ENCODE assay signal across 8 cellular contexts in genomic region chr10:71766717-71767419, GRCh38. TPM values are rescaled to one million over a fixed set of nuclear protein-coding genes. Genes with fewer than 3 reads are reported as not detected.
DNase-seq lines count a peak whose midpoint lies in the region; ATAC-seq and TF ChIP-seq lines count a peak whose summit lies in the region.

No MANE protein-coding gene starts in this region.

- peaks cover 98 to 100% (median 99%) of the 10 kb centered on the region in 4 donors for H3K4me1 ChIP-seq in esophagus muscularis mucosa
- H3K4me1 ChIP-seq in neutrophil (ENCODE audit: control insufficient read depth in 1 of 2, insufficient read depth in 1 of 2, low read depth in 1 of 2, low read length in 1 of 2) = peaks cover 87 to 100% of the 10 kb centered on the region in 2 experiments

- peak; percentile 61 for TF ChIP-seq EP300 in esophagus muscularis mucosa (IDR thresholded peaks at IDR 0.05)

- no peaks in the 10 kb centered on the region for H3K9me3 ChIP-seq in esophagus muscularis mucosa
- no peaks in the 10 kb centered on the region for H3K9me3 ChIP-seq in neutrophil

- peaks cover 33% of the 10 kb centered on the region for H3K36me3 Mint-ChIP-seq in T-helper 1 cell treated with Interleukin-12 subunit alpha and Interleukin-12 subunit beta and Interleukin-4 antibody, amounts not matched to agents 30 μg/mL and 1 μg/mL, for 36 hours (ENCODE audit: low read depth)

- H3K36me3 ChIP-seq in esophagus muscularis mucosa = peaks cover 0 to 26% (median 10%) of the 10 kb centered on the region in 4 donors
- peaks cover 99% of the 10 kb centered on the region for H3K36me3 ChIP-seq in neutrophil

- H3K27me3 ChIP-seq in esophagus muscularis mucosa = no peaks in the 10 kb centered on the region
- H3K27me3 ChIP-seq in neutrophil = no peaks in the 10 kb centered on the region

- H3K4me3 ChIP-seq in esophagus muscularis mucosa (peak overlapping the region in 1 of 4 donors; percentile 5), neutrophil (ENCODE audit: low read depth in 1 of 2, low read length in 1 of 2) (peak overlapping the region; percentile 99 to 100)

- H3K4me1 Mint-ChIP-seq in T-helper 1 cell treated with Interleukin-12 subunit alpha and Interleukin-12 subunit beta and Interleukin-4 antibody, amounts not matched to agents 30 μg/mL and 1 μg/mL, for 36 hours (ENCODE audit: low read depth) = peaks cover 69% of the 10 kb centered on the region

- no peak for TF ChIP-seq POLR2A in esophagus muscularis mucosa (IDR thresholded peaks at IDR 0.05; ENCODE audit: low read depth)

- TF ChIP-seq CTCF in esophagus muscularis mucosa (IDR thresholded peaks at IDR 0.05) = no peak
- TF ChIP-seq CTCF in neutrophil (IDR thresholded peaks at IDR 0.05) = no peak

- no peaks in the 10 kb centered on the region for H3K9me3 Mint-ChIP-seq in T-helper 1 cell treated with Interleukin-12 subunit alpha and Interleukin-12 subunit beta and Interleukin-4 antibody, amounts not matched to agents 30 μg/mL and 1 μg/mL, for 36 hours

- ATAC-seq in GM18861 (IDR thresholded peaks at IDR 0.05; ENCODE audit: unreplicated experiment) (peak; percentile 23), HG03520 (IDR thresholded peaks at IDR 0.05; ENCODE audit: unreplicated experiment) (no peak)

- peak overlapping the region; percentile 70 for H3K27ac Mint-ChIP-seq in T-helper 1 cell treated with Interleukin-12 subunit alpha and Interleukin-12 subunit beta and Interleukin-4 antibody, amounts not matched to agents 30 μg/mL and 1 μg/mL, for 36 hours

- no peaks in the 10 kb centered on the region for H3K27me3 Mint-ChIP-seq in T-helper 1 cell treated with Interleukin-12 subunit alpha and Interleukin-12 subunit beta and Interleukin-4 antibody, amounts not matched to agents 30 μg/mL and 1 μg/mL, for 36 hours (ENCODE audit: low read depth)

- intact Hi-C loops in esophagus muscularis mucosa (cut with DNase I) = no loop called here

- H3K4me3 Mint-ChIP-seq in T-helper 1 cell treated with Interleukin-12 subunit alpha and Interleukin-12 subunit beta and Interleukin-4 antibody, amounts not matched to agents 30 μg/mL and 1 μg/mL, for 36 hours = no peak overlapping the region

- no peak for DNase-seq in esophagus muscularis mucosa (ENCODE audit: extremely low spot score)
- no peak for DNase-seq in AML-193 (lab: John Stamatoyannopoulos, UW)
- DNase-seq in SK-N-DZ (ENCODE audit: low spot score) = no peak
- no peak for DNase-seq in GOT3 (lab: John Stamatoyannopoulos, UW)

- WGBS in esophagus muscularis mucosa = 49% methylated on average over 9 of the region's 10 CpGs

- H3K27ac ChIP-seq in esophagus muscularis mucosa (replicated peaks in 1 of 4) (peak overlapping the region; percentile 94 to 98 (median 96)), neutrophil (peak overlapping the region; percentile 99)

RNA-seq across cellular contexts. Expression of gene VSIR, which starts 6.5 kb away (rescaled TPM):
- total RNA-seq in esophagus muscularis mucosa = 100 to 1,000 TPM in 2 of 4 donors, 10 to 100 TPM in 2; 37.8 to 118 (median 90.3) TPM
- polyA plus RNA-seq in SK-N-DZ (2014; cell fraction: cytosol; rRNA removed) = not detected in 2 replicates
- not detected in 2 replicates for polyA plus RNA-seq in SK-N-DZ (2014; cell fraction: nucleus; rRNA removed)

RNA-seq across cellular contexts. Expression of gene C10orf105, which starts 47.3 kb away (rescaled TPM):
- total RNA-seq in esophagus muscularis mucosa = under 1 TPM in 3 of 4 donors, not detected in 1; 0.06 to 0.17 (median 0.11) TPM
- polyA plus RNA-seq in SK-N-DZ (2014; cell fraction: cytosol; rRNA removed) = not detected in 2 replicates
- polyA plus RNA-seq in SK-N-DZ (2014; cell fraction: nucleus; rRNA removed) = not detected in 2 replicates
